In genomic region chr11:87039371-87039770, GRCh38 we compare ENCODE assay signal across 8 cellular contexts. TPM values are rescaled to one million over a fixed set of nuclear protein-coding genes. Genes with fewer than 3 reads are reported as not detected.
DNase-seq lines count a peak whose midpoint lies in the region; ATAC-seq, FAIRE-seq and TF ChIP-seq lines count a peak whose summit lies in the region.

No MANE protein-coding gene starts in this region.

- CTCF ChIA-PET in activated CD4-positive, alpha-beta T cell treated with anti-CD3 and anti-CD28 coated beads for 36 hours (lab: Charles Lee) = interaction anchor here (1.0 kb wide), 1 partner anchor 184 kb away, joined by 4 read pairs; no protein-coding TSS in a partner anchor
- CTCF ChIA-PET in activated CD8-positive, alpha-beta T cell treated with anti-CD3 and anti-CD28 coated beads, Interleukin-2, amount 10 ng/mL, durations not matched to agents 7 days and 5 days (lab: Charles Lee) = no interaction called here

- H3K4me3 Mint-ChIP-seq in activated CD4-positive, alpha-beta T cell treated with anti-CD3 and anti-CD28 coated beads for 36 hours = peak overlapping the region; percentile 97
- peak overlapping the region; percentile 96 for H3K4me3 Mint-ChIP-seq in activated CD8-positive, alpha-beta T cell treated with anti-CD3 and anti-CD28 coated beads, Interleukin-2, amount 10 ng/mL, durations not matched to agents 7 days and 5 days
- H3K4me3 Mint-ChIP-seq in stimulated activated naive CD8-positive, alpha-beta T cell treated with anti-CD3 and anti-CD28 coated beads, Interleukin-15, amount 100 ng/mL, for 72 hours = peak overlapping the region; percentile 89 to 92

- intact Hi-C loops in activated CD4-positive, alpha-beta T cell treated with anti-CD3 and anti-CD28 coated beads for 36 hours (cut with DNase I, micrococcal nuclease) = loop anchor here (2.0 to 10.0 kb wide), 5 partner anchors 25 to 1412 kb away; partner anchors contain the start of genes DLG2 (in 1 of the 2), EED (in 1 of the 2), HIKESHI (in 1 of the 2) and TMEM126B (in 1 of the 2)
- intact Hi-C loops in left ventricle myocardium inferior (cut with micrococcal nuclease) = no loop called here

- no peaks in the 10 kb centered on the region for H3K9me3 Mint-ChIP-seq in activated CD4-positive, alpha-beta T cell treated with anti-CD3 and anti-CD28 coated beads for 36 hours (ENCODE audit: low read depth)
- no peaks in the 10 kb centered on the region for H3K9me3 Mint-ChIP-seq in activated CD8-positive, alpha-beta T cell treated with anti-CD3 and anti-CD28 coated beads, Interleukin-2, amount 10 ng/mL, durations not matched to agents 7 days and 5 days (ENCODE audit: insufficient read depth)
- no peaks in the 10 kb centered on the region for H3K9me3 Mint-ChIP-seq in stimulated activated naive CD8-positive, alpha-beta T cell treated with anti-CD3 and anti-CD28 coated beads, Interleukin-15, amount 100 ng/mL, for 72 hours

- DNase-seq in activated CD4-positive, alpha-beta T cell treated with anti-CD3 and anti-CD28 coated beads for 36 hours = no peak
- no peak for DNase-seq in activated CD4-positive, alpha-beta T cell treated with anti-CD3 and anti-CD28 coated beads for 4 hours
- DNase-seq in activated CD8-positive, alpha-beta T cell treated with anti-CD3 and anti-CD28 coated beads, Interleukin-2, amount 10 ng/mL, durations not matched to agents 7 days and 5 days = no peak
- DNase-seq in left ventricle myocardium inferior (no peak), frontal cortex (ENCODE audit: low spot score in 2 of 2) (no peak)
- DNase-seq in stimulated activated naive CD8-positive, alpha-beta T cell treated with anti-CD3 and anti-CD28 coated beads, Interleukin-15, amount 100 ng/mL, for 72 hours = no peak

- no peaks in the 10 kb centered on the region for H3K9me3 ChIP-seq in left ventricle myocardium inferior (replicated peaks)

- POLR2A ChIA-PET in activated CD4-positive, alpha-beta T cell treated with anti-CD3 and anti-CD28 coated beads for 36 hours (lab: Charles Lee) = no interaction called here
- POLR2A ChIA-PET in activated CD8-positive, alpha-beta T cell treated with anti-CD3 and anti-CD28 coated beads, Interleukin-2, amount 10 ng/mL, durations not matched to agents 7 days and 5 days (lab: Charles Lee) = no interaction called here

- H3K4me1 ChIP-seq in left ventricle myocardium inferior = peaks cover 50% of the 10 kb centered on the region

- H3K4me3 ChIP-seq in left ventricle myocardium inferior = peak overlapping the region; percentile 79

- H3K36me3 Mint-ChIP-seq in activated CD4-positive, alpha-beta T cell treated with anti-CD3 and anti-CD28 coated beads for 36 hours (ENCODE audit: low read depth) = peaks cover 32% of the 10 kb centered on the region
- H3K36me3 Mint-ChIP-seq in activated CD8-positive, alpha-beta T cell treated with anti-CD3 and anti-CD28 coated beads, Interleukin-2, amount 10 ng/mL, durations not matched to agents 7 days and 5 days (ENCODE audit: low read depth) = peaks cover 38% of the 10 kb centered on the region

- FAIRE-seq in frontal cortex (lab: Jason Lieb, UNC) = no peak

- no peak for TF ChIP-seq CTCF in left ventricle myocardium inferior (IDR thresholded peaks at IDR 0.05; ENCODE audit: borderline replicate concordance)

- H3K27me3 Mint-ChIP-seq in activated CD4-positive, alpha-beta T cell treated with anti-CD3 and anti-CD28 coated beads for 36 hours = no peaks in the 10 kb centered on the region
- H3K27me3 Mint-ChIP-seq in activated CD8-positive, alpha-beta T cell treated with anti-CD3 and anti-CD28 coated beads, Interleukin-2, amount 10 ng/mL, durations not matched to agents 7 days and 5 days (ENCODE audit: low read depth) = peaks cover 7% of the 10 kb centered on the region
- no peaks in the 10 kb centered on the region for H3K27me3 Mint-ChIP-seq in stimulated activated naive CD8-positive, alpha-beta T cell treated with anti-CD3 and anti-CD28 coated beads, Interleukin-15, amount 100 ng/mL, for 72 hours

- peaks cover 10% of the 10 kb centered on the region for H3K36me3 ChIP-seq in left ventricle myocardium inferior

- H3K4me1 Mint-ChIP-seq in activated CD4-positive, alpha-beta T cell treated with anti-CD3 and anti-CD28 coated beads for 36 hours = peaks cover 40% of the 10 kb centered on the region
- peaks cover 37% of the 10 kb centered on the region for H3K4me1 Mint-ChIP-seq in activated CD8-positive, alpha-beta T cell treated with anti-CD3 and anti-CD28 coated beads, Interleukin-2, amount 10 ng/mL, durations not matched to agents 7 days and 5 days (ENCODE audit: low read depth)
- peaks cover 44% of the 10 kb centered on the region for H3K4me1 Mint-ChIP-seq in stimulated activated naive CD8-positive, alpha-beta T cell treated with anti-CD3 and anti-CD28 coated beads, Interleukin-15, amount 100 ng/mL, for 72 hours

- no peaks in the 10 kb centered on the region for H3K27me3 ChIP-seq in left ventricle myocardium inferior (ENCODE audit: low read depth)

- H3K27ac Mint-ChIP-seq in activated CD4-positive, alpha-beta T cell treated with anti-CD3 and anti-CD28 coated beads for 36 hours = no peak overlapping the region
- no peak overlapping the region for H3K27ac Mint-ChIP-seq in activated CD8-positive, alpha-beta T cell treated with anti-CD3 and anti-CD28 coated beads, Interleukin-2, amount 10 ng/mL, durations not matched to agents 7 days and 5 days
- no peak overlapping the region for H3K27ac Mint-ChIP-seq in stimulated activated naive CD8-positive, alpha-beta T cell treated with anti-CD3 and anti-CD28 coated beads, Interleukin-15, amount 100 ng/mL, for 72 hours

- ATAC-seq in activated CD4-positive, alpha-beta T cell treated with anti-CD3 and anti-CD28 coated beads for 36 hours = no peak
- no peak for ATAC-seq in activated CD8-positive, alpha-beta T cell treated with anti-CD3 and anti-CD28 coated beads, Interleukin-2, amount 10 ng/mL, durations not matched to agents 7 days and 5 days
- no peak for ATAC-seq in stimulated activated naive CD8-positive, alpha-beta T cell treated with anti-CD3 and anti-CD28 coated beads, Interleukin-15, amount 100 ng/mL, for 72 hours
- ATAC-seq in HG02938 (IDR thresholded peaks at IDR 0.05; ENCODE audit: unreplicated experiment) (no peak), GM18502 (IDR thresholded peaks at IDR 0.05; ENCODE audit: poor library complexity, unreplicated experiment) (no peak)

- peak overlapping the region; percentile 92 for H3K27ac ChIP-seq in left ventricle myocardium inferior (replicated peaks)

RNA-seq across cellular contexts. Expression of gene TMEM135, which starts 1.6 kb away (rescaled TPM):
- total RNA-seq in activated CD4-positive, alpha-beta T cell treated with anti-CD3 and anti-CD28 coated beads for 36 hours = 10 to 100 TPM; 25.5 to 26.0 TPM
- total RNA-seq in activated CD8-positive, alpha-beta T cell treated with anti-CD3 and anti-CD28 coated beads, Interleukin-2, amount 10 ng/mL, durations not matched to agents 7 days and 5 days = 10 to 100 TPM; 37.2 to 39.8 TPM
- total RNA-seq in left ventricle myocardium inferior (16.4 TPM), frontal cortex (37.5 TPM)
